9 cellular contexts compared by ENCODE assay signal in the genomic region with DNA sequence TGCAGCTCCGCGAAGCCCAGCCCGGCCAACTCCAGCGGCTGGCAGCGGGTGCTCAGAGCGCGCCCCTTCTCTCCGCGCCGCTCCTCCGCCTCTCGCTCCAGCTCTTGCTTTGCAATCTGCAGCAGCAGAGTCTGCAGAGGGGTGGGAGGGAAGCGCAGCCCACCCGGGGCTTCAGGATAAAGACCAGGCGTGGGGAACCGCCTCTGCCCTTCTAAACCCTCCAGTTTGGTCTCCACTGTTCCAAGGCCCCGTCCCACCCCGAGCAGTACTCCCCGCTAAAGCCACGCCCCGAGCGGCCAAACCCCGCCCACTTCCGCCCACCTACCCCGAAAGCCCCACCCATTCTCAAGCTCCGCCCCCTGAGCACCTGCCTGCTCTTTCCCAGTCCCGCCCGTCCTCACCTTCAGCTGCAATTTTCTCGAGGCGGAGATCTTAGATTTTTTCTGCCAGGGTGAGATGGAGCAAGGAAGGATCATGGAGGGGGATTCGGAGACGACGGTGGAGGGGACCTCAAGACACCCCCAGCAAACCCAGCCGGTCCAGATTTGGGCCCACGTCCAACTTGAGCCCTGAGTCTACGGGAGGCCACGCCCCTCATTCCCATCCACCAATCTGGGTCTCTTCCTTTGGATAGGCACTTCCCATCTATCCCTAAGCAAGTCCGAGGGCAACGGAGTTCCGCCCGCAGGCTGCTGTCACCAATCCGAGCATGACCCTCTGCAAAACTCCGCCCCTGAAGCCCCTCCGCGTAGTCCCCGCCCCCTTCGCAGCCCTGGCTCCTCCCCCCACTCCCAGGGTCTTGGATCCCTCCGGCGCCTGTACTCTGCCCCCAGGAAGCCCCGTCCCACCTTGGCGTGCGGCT. TPM values are rescaled to one million over a fixed set of nuclear protein-coding genes. Genes with fewer than 3 reads are reported as not detected.
DNase-seq lines count a peak whose midpoint lies in the region; ATAC-seq, FAIRE-seq and TF ChIP-seq lines count a peak whose summit lies in the region.
"Had no signal": no experiment of that assay in that cellular context is flagged by ENCODE, and none has a peak within 500 bp of the region (broad histone marks: within the 10 kb centered on the region; RNA-seq: fewer than 3 reads in every experiment).

No MANE protein-coding gene starts in this region.

- peak; percentile 76 for ATAC-seq in GM23338
- no peak for ATAC-seq in HG03280 (IDR thresholded peaks at IDR 0.05; ENCODE audit: unreplicated experiment)
- ATAC-seq in GM21526 (IDR thresholded peaks at IDR 0.05; ENCODE audit: low FRiP score, unreplicated experiment), result no peak

- no peaks in the 10 kb centered on the region for H3K79me2 ChIP-seq in GM23338 (replicated peaks; ENCODE audit: insufficient read depth)

- peak overlapping the region; percentile 47; the same call in 1 of the 2 replicates for H2AFZ ChIP-seq in GM23338

- peaks cover 24% of the 10 kb centered on the region for H3K4me1 ChIP-seq in GM23338 (ENCODE audit: insufficient read depth)
- H3K4me1 ChIP-seq in iPS-20b (ENCODE audit: insufficient read depth, low read length), result peaks cover 4% of the 10 kb centered on the region; the same call in 1 of the 2 replicates
- H3K4me1 ChIP-seq in transverse colon, result peaks cover 0 to 16% (median 5%) of the 10 kb centered on the region in 4 donors

- peaks cover 31% of the 10 kb centered on the region for H3K27me3 Mint-ChIP-seq in GM23338 (ENCODE audit: insufficient read depth, low read depth, poor library complexity)

- peaks cover 5% of the 10 kb centered on the region for H3K9me3 Mint-ChIP-seq in GM23338

- H3K27ac Mint-ChIP-seq in GM23338, result peak overlapping the region; percentile 94

- peaks cover 28% of the 10 kb centered on the region for H3K36me3 Mint-ChIP-seq in GM23338 (ENCODE audit: low read depth)

- no peak for TF ChIP-seq POLR2A in transverse colon (IDR thresholded peaks at IDR 0.05)

- 0 out of 2 replicates have a peak, but pooled peaks cover 3% of the 10 kb centered on the region for H3F3A ChIP-seq in GM23338 (replicated peaks; ENCODE audit: low read depth)

- H4K20me1 ChIP-seq in GM23338 (replicated peaks; ENCODE audit: insufficient read depth), result no peaks in the 10 kb centered on the region

- DNase-seq in GM23338 (ENCODE audit: low spot score), result peak; percentile 99
- peak; percentile 79 for DNase-seq in NCI-H226
- DNase-seq in amniotic epithelial cell (ENCODE audit: low read depth), result peak; percentile 20
- peak; percentile 74 for DNase-seq in transverse colon
- no peak for DNase-seq in GM19239 (ENCODE audit: insufficient read length, low spot score)

- no peak for TF ChIP-seq CTCF in GM23338 (conservative IDR thresholded peaks at IDR 0.05; ENCODE audit: low read depth in 2 of 2)
- TF ChIP-seq CTCF in transverse colon (IDR thresholded peaks at IDR 0.05), result no peak

- no peak overlapping the region for H3K27ac ChIP-seq in GM23338 (ENCODE audit: low read depth)
- H3K27ac ChIP-seq in iPS-20b (ENCODE audit: low read length), result no peak overlapping the region
- H3K27ac ChIP-seq in transverse colon, result no peak overlapping the region

- H3K4me1 Mint-ChIP-seq in GM23338, result peaks cover 22% of the 10 kb centered on the region

- no peaks in the 10 kb centered on the region for H3K9me2 ChIP-seq in GM23338 (ENCODE audit: insufficient read depth)

- 24% methylated on average over 41 of the region's 52 CpGs; no CpG with 5 or more reads in 1 of the 2 donors for WGBS in transverse colon (ENCODE audit: low coverage in 1 of 2), 2 donors

- H3K4me3 Mint-ChIP-seq in GM23338, result peak overlapping the region; percentile 92

- intact Hi-C loops in transverse colon (cut with DNase I; ENCODE audit: low total_unique reads), result no loop called here

- H3K27me3 ChIP-seq in GM23338 (ENCODE audit: insufficient read depth) (peaks cover 14% of the 10 kb centered on the region), iPS-20b (ENCODE audit: insufficient read depth, low read length) (peaks cover 22% of the 10 kb centered on the region), transverse colon (peaks cover 68% of the 10 kb centered on the region)

- TF ChIP-seq EP300 in transverse colon (IDR thresholded peaks at IDR 0.05; ENCODE audit: low read depth), result no peak

- no peak for FAIRE-seq in GM19239 (lab: Jason Lieb, UNC)
- FAIRE-seq: islet of Langerhans had no signal

- peak overlapping the region; percentile 74; the same call in 1 of the 2 replicates for H3K9ac ChIP-seq in iPS-20b (ENCODE audit: low read depth, low read length)

- in situ Hi-C loops in transverse colon (cut with MboI; ENCODE audit: low pct_ligation_motif_present in 1 of 4, low pct_unique_long_range_greater_than_20kb in 1 of 4, low sequenced_read_pairs in 3 of 4), result no loop called here

- no peaks in the 10 kb centered on the region for H3K9me3 ChIP-seq in iPS-20b (ENCODE audit: insufficient read depth, low read depth, low read length)
- H3K9me3 ChIP-seq in transverse colon, result no peaks in the 10 kb centered on the region

- H3K36me3 ChIP-seq in GM23338 (ENCODE audit: insufficient read depth), result no peaks in the 10 kb centered on the region; the same call in 1 of the 2 replicates
- peaks cover 5% of the 10 kb centered on the region; the same call in 1 of the 2 replicates for H3K36me3 ChIP-seq in iPS-20b (ENCODE audit: insufficient read depth, low read depth, low read length)
- H3K36me3 ChIP-seq in transverse colon, result no peaks in the 10 kb centered on the region

- H3K4me3 ChIP-seq in GM23338, result peak overlapping the region; percentile 83
- peak overlapping the region; percentile 79 for H3K4me3 ChIP-seq in iPS-20b (ENCODE audit: low read length)
- H3K4me3 ChIP-seq in transverse colon, result peak overlapping the region in 2 of 4 donors; percentile 14 to 26

- H3K4me2 ChIP-seq in GM23338, result peak overlapping the region; percentile 87

TF ChIP-seq in GM23338, 12 proteins besides CTCF, POLR2A, EP300 and RAD21 (continues in another document):
- no peak for TF ChIP-seq EZH2 (IDR thresholded peaks at IDR 0.05; ENCODE audit: low read depth, unreplicated experiment)
- TF ChIP-seq STAT1 (IDR thresholded peaks at IDR 0.05; ENCODE audit: unreplicated experiment), result no peak

RNA-seq across cellular contexts. Expression of gene TNNI3, which starts 1.1 kb away (rescaled TPM):
- 21.5 and 27.9 TPM in 2 replicates for total RNA-seq in GM23338 (2014; rRNA removed; shearing (Covaris generic))
- polyA plus RNA-seq in GM23338 (2016; fragmentation: Nextera tagmentation; extraction: Ambion mirVana), result 150 and 153 TPM in 2 replicates
- total RNA-seq in transverse colon, result not detected

RNA-seq across cellular contexts. Expression of gene TNNT1, which starts 7.4 kb away (rescaled TPM):
- total RNA-seq in GM23338 (2014; rRNA removed; shearing (Covaris generic)), result 51.4 and 59.3 TPM in 2 replicates
- polyA plus RNA-seq in GM23338 (2016; fragmentation: Nextera tagmentation; extraction: Ambion mirVana), result 139 and 150 TPM in 2 replicates
- 1 to 10 TPM in 2 of 4 donors, not detected in 2; 1.6 to 4.1 TPM for total RNA-seq in transverse colon

RNA-seq across cellular contexts. Expression of gene DNAAF3, which starts 10.0 kb away (rescaled TPM):
- 5.6 and 8.5 TPM in 2 replicates for total RNA-seq in GM23338 (2014; rRNA removed; shearing (Covaris generic))
- 8.8 and 9.0 TPM in 2 replicates for polyA plus RNA-seq in GM23338 (2016; fragmentation: Nextera tagmentation; extraction: Ambion mirVana)
- total RNA-seq in transverse colon, result under 1 TPM in 2 of 4 donors, not detected in 2; 0.40 to 0.41 TPM

RNA-seq across cellular contexts. Expression of gene SYT5, which starts 23.7 kb away (rescaled TPM):
- 0.54 and 2.1 TPM in 2 replicates for total RNA-seq in GM23338 (2014; rRNA removed; shearing (Covaris generic))
- 4.0 and 4.7 TPM in 2 replicates for polyA plus RNA-seq in GM23338 (2016; fragmentation: Nextera tagmentation; extraction: Ambion mirVana)
- 1 to 10 TPM in 1 of 4 donors, under 1 TPM in 2, not detected in 1; 0.48 to 9.6 (median 0.96) TPM for total RNA-seq in transverse colon

RNA-seq across cellular contexts. Expression of gene PPP1R12C, which starts 39.0 kb away (rescaled TPM):
- total RNA-seq in GM23338 (2014; rRNA removed; shearing (Covaris generic)), result 57.4 and 83.9 TPM in 2 replicates
- 33.2 and 33.3 TPM in 2 replicates for polyA plus RNA-seq in GM23338 (2016; fragmentation: Nextera tagmentation; extraction: Ambion mirVana)
- 100 to 1,000 TPM; 101 to 350 (median 154) TPM for total RNA-seq in transverse colon

Comparison
In these comparisons a context has a peak if more than half of its experiments do, and no peak if none do; other contexts are left out.
1. RNA of gene TNNI3, which starts 1.1 kb away (total RNA-seq): 21.5 to 27.9 TPM in GM23338; not detected in transverse colon; every median in the first group is over 10 times any median in the second.
2. RNA of gene TNNT1, which starts 7.4 kb away (total RNA-seq): 51.4 to 59.3 TPM in GM23338; 1.6 to 4.1 TPM in transverse colon; every median in the first group is over 10 times any median in the second.